ENCODE assay signal across 1 cellular context in genomic region chr7:873367-874002, GRCh38.
TF ChIP-seq lines count a peak whose summit lies in the region.

No MANE protein-coding gene starts in this region.

TF ChIP-seq in HepG2, 621 proteins besides CTCF, POLR2A, EP300 and RAD21 (continued from another document and continues in another):
- peak; percentile 94 for TF ChIP-seq ZBTB38 (CRISPR knock-in tag; IDR thresholded peaks at IDR 0.05)
- TF ChIP-seq ZNF33B (CRISPR knock-in tag; IDR thresholded peaks at IDR 0.05), result peak; percentile 92
- peak; percentile 54; the same call in 1 of the 2 replicates for TF ChIP-seq ESRRA (CRISPR knock-in tag; IDR thresholded peaks at IDR 0.05; ENCODE audit: low read depth)
- no peak for TF ChIP-seq KDM3A (CRISPR knock-in tag; IDR thresholded peaks at IDR 0.05; ENCODE audit: low read depth)
- peak; percentile 72; the same call in 1 of the 2 replicates for TF ChIP-seq PBX3 (CRISPR knock-in tag; IDR thresholded peaks at IDR 0.05; ENCODE audit: borderline replicate concordance)
- TF ChIP-seq ZNF232 (CRISPR knock-in tag; IDR thresholded peaks at IDR 0.05; ENCODE audit: borderline replicate concordance), result peak; percentile 99
- TF ChIP-seq ZNF205 (CRISPR knock-in tag; IDR thresholded peaks at IDR 0.05), result peak; percentile 72; the same call in 1 of the 2 replicates
- no peak for TF ChIP-seq EEA1 (CRISPR knock-in tag; IDR thresholded peaks at IDR 0.05; ENCODE audit: borderline replicate concordance)
- TF ChIP-seq ATF6 (CRISPR knock-in tag; conservative IDR thresholded peaks at IDR 0.05), result peak; percentile 80; the same call in 1 of the 2 replicates
- no peak for TF ChIP-seq RBM39 (IDR thresholded peaks at IDR 0.05; ENCODE audit: low read depth, low read length, poor library complexity, severe bottlenecking)
- TF ChIP-seq CAMTA2 (CRISPR knock-in tag; IDR thresholded peaks at IDR 0.05; ENCODE audit: borderline replicate concordance), result no peak
- peak; percentile 92 for TF ChIP-seq FOXC1 (CRISPR knock-in tag; IDR thresholded peaks at IDR 0.05; ENCODE audit: borderline replicate concordance)
- TF ChIP-seq BCL3 (CRISPR knock-in tag; IDR thresholded peaks at IDR 0.05), result peak; percentile 63; the same call in 1 of the 2 replicates
- no peak for TF ChIP-seq NFYB (CRISPR knock-in tag; IDR thresholded peaks at IDR 0.05)
- no peak for TF ChIP-seq ZNF160 (CRISPR knock-in tag; IDR thresholded peaks at IDR 0.05)
- TF ChIP-seq MAFK (conservative IDR thresholded peaks at IDR 0.05 in 1 of 2, IDR thresholded peaks at IDR 0.05 in 1 of 2; ENCODE audit: low read length in 2 of 2), result no peak
- TF ChIP-seq ZNF318 (CRISPR knock-in tag; IDR thresholded peaks at IDR 0.05), result peak; percentile 77
- TF ChIP-seq ZNF512B (CRISPR knock-in tag; IDR thresholded peaks at IDR 0.05; ENCODE audit: borderline replicate concordance), result no peak
- TF ChIP-seq MLLT10 (CRISPR knock-in tag; IDR thresholded peaks at IDR 0.05), result no peak
- TF ChIP-seq HDAC6 (IDR thresholded peaks at IDR 0.05; ENCODE audit: low read depth, low read length), result no peak
- no peak for TF ChIP-seq PCBP2 (optimal IDR thresholded peaks at IDR 0.05; ENCODE audit: low read depth, low read length, poor library complexity, severe bottlenecking)
- TF ChIP-seq MTF1 (CRISPR knock-in tag; IDR thresholded peaks at IDR 0.05), result peak; percentile 26; the same call in 1 of the 2 replicates
- TF ChIP-seq ZNF326 (CRISPR knock-in tag; IDR thresholded peaks at IDR 0.05; ENCODE audit: borderline replicate concordance), result no peak
- peak; percentile 35 for TF ChIP-seq ZNF883 (CRISPR knock-in tag; IDR thresholded peaks at IDR 0.05; ENCODE audit: not compliant biosample characterization)
- no peak for TF ChIP-seq SPEN (CRISPR knock-in tag; IDR thresholded peaks at IDR 0.05; ENCODE audit: low read depth)
- TF ChIP-seq ZNF766 (CRISPR knock-in tag; IDR thresholded peaks at IDR 0.05; ENCODE audit: borderline replicate concordance), result peak; percentile 97; the same call in 1 of the 2 replicates
- no peak for TF ChIP-seq TIGD3 (CRISPR knock-in tag; IDR thresholded peaks at IDR 0.05; ENCODE audit: borderline replicate concordance)
- peak; percentile 86; the same call in 1 of the 2 replicates for TF ChIP-seq ZNF253 (CRISPR knock-in tag; IDR thresholded peaks at IDR 0.05; ENCODE audit: borderline replicate concordance)
- TF ChIP-seq ZNF225 (CRISPR knock-in tag; IDR thresholded peaks at IDR 0.05), result peak; percentile 68; the same call in 1 of the 2 replicates
- peak; percentile 93; the same call in 1 of the 2 replicates for TF ChIP-seq ZNF749 (CRISPR knock-in tag; IDR thresholded peaks at IDR 0.05; ENCODE audit: borderline replicate concordance)
- TF ChIP-seq MYC (CRISPR knock-in tag; IDR thresholded peaks at IDR 0.05; ENCODE audit: borderline replicate concordance), result peak; percentile 99
- no peak for TF ChIP-seq ARID3A (IDR thresholded peaks at IDR 0.05; ENCODE audit: low read depth, low read length)
- peak; percentile 88; the same call in 1 of the 2 replicates for TF ChIP-seq ZNF430 (CRISPR knock-in tag; IDR thresholded peaks at IDR 0.05)
- TF ChIP-seq TBL1XR1 (IDR thresholded peaks at IDR 0.05; ENCODE audit: borderline replicate concordance, low read length, partially characterized antibody), result no peak
- peak; percentile 60; the same call in 1 of the 2 replicates for TF ChIP-seq ZNF709 (CRISPR knock-in tag; IDR thresholded peaks at IDR 0.05)
- peak; percentile 88 for TF ChIP-seq ZNF331 (CRISPR knock-in tag; IDR thresholded peaks at IDR 0.05)
- TF ChIP-seq PHB2 (IDR thresholded peaks at IDR 0.05; ENCODE audit: partially characterized antibody), result no peak
- TF ChIP-seq KDM5B (CRISPR knock-in tag; IDR thresholded peaks at IDR 0.05; ENCODE audit: borderline replicate concordance), result peak; percentile 88; the same call in 1 of the 2 replicates
- no peak for TF ChIP-seq E2F5 (CRISPR knock-in tag; conservative IDR thresholded peaks at IDR 0.05)
- no peak for TF ChIP-seq REXO4 (CRISPR knock-in tag; IDR thresholded peaks at IDR 0.05; ENCODE audit: borderline replicate concordance)
- peak; percentile 75 for TF ChIP-seq GABPB1 (CRISPR knock-in tag; IDR thresholded peaks at IDR 0.05)
- no peak for TF ChIP-seq MBNL3 (CRISPR knock-in tag; conservative IDR thresholded peaks at IDR 0.05)
- TF ChIP-seq ZNF605 (CRISPR knock-in tag; IDR thresholded peaks at IDR 0.05), result peak; percentile 95
- TF ChIP-seq JUND (CRISPR knock-in tag; IDR thresholded peaks at IDR 0.05), result peak; percentile 61; the same call in 1 of the 2 replicates
- peak; percentile 82 for TF ChIP-seq SOX5 (CRISPR knock-in tag; IDR thresholded peaks at IDR 0.05; ENCODE audit: borderline replicate concordance)
